Comparison of ENCODE assay signal across 8 cellular contexts in genomic region chr20:58891076-58891685, GRCh38. TPM values are rescaled to one million over a fixed set of nuclear protein-coding genes. Genes with fewer than 3 reads are reported as not detected.
A peak's percentile ranks its signal among the peaks of the same experiment; 100 is the strongest.
DNase-seq lines count a peak whose midpoint lies in the region; ATAC-seq and TF ChIP-seq lines count a peak whose summit lies in the region.

No MANE protein-coding gene starts in this region.

- peak; percentile 65 for DNase-seq in NCI-H2196 (lab: John Stamatoyannopoulos, UW; ENCODE audit: unreplicated experiment)
- no peak for DNase-seq in NCI-H2196 treated with DMSO at 0.1 percent for 48 hours (lab: John Stamatoyannopoulos, UW; ENCODE audit: unreplicated experiment)
- peak; percentile 92 for DNase-seq in RWPE2 (ENCODE audit: low spot score)
- DNase-seq in activated naive CD4-positive, alpha-beta T cell treated with Interleukin-2 at 50 U/mL for 16 hours: peak; percentile 73
- DNase-seq in glomerular visceral epithelial cell (ENCODE audit: extremely low spot score): peak; percentile 90
- DNase-seq in osteocyte (ENCODE audit: extremely low spot score, unreplicated experiment): peak; percentile 93
- DNase-seq in transverse colon: peak; percentile 86

- H3K36me3 ChIP-seq in RWPE2 (ENCODE audit: low read depth) (peaks cover 22% of the 10 kb centered on the region), transverse colon (no peaks in the 10 kb centered on the region)

- H3K9me3 ChIP-seq in RWPE2 (ENCODE audit: severe bottlenecking): no peaks in the 10 kb centered on the region
- H3K9me3 ChIP-seq in transverse colon: no peaks in the 10 kb centered on the region

- no peak overlapping the region for H3K4me3 Mint-ChIP-seq in osteocyte (ENCODE audit: unreplicated experiment)

- no peak for TF ChIP-seq CTCF in RWPE2 (IDR thresholded peaks at IDR 0.05; ENCODE audit: poor library complexity, severe bottlenecking)
- no peak for TF ChIP-seq CTCF in osteocyte (IDR thresholded peaks at IDR 0.05)
- no peak for TF ChIP-seq CTCF in transverse colon (IDR thresholded peaks at IDR 0.05)

- no peak for TF ChIP-seq EP300 in transverse colon (IDR thresholded peaks at IDR 0.05; ENCODE audit: low read depth)

- H3K4me1 Mint-ChIP-seq in osteocyte (ENCODE audit: unreplicated experiment): peaks cover 38% of the 10 kb centered on the region

- intact Hi-C loops in transverse colon (cut with DNase I; ENCODE audit: low total_unique reads): loop anchor here (5.0 to 10.0 kb wide), 3 partner anchors 94 to 239 kb away; partner anchors contain the start of genes ATP5F1E, NELFCD and STX16

- in situ Hi-C loops in transverse colon (cut with MboI; ENCODE audit: low pct_ligation_motif_present in 1 of 4, low pct_unique_long_range_greater_than_20kb in 1 of 4, low sequenced_read_pairs in 3 of 4): no loop called here

- peaks cover 4% of the 10 kb centered on the region for H3K36me3 Mint-ChIP-seq in osteocyte (ENCODE audit: unreplicated experiment)

- WGBS in transverse colon (ENCODE audit: low coverage in 1 of 2), 2 donors: 0% methylated on average over 6 of the region's 99 CpGs; no CpG with 5 or more reads in 1 of the 2 donors

- no peak for TF ChIP-seq POLR2A in transverse colon (IDR thresholded peaks at IDR 0.05)

- H3K27me3 Mint-ChIP-seq in osteocyte (ENCODE audit: unreplicated experiment): no peaks in the 10 kb centered on the region

- no peaks in the 10 kb centered on the region for H3K9me3 Mint-ChIP-seq in osteocyte (ENCODE audit: unreplicated experiment)

- peak overlapping the region; percentile 75 for H3K27ac Mint-ChIP-seq in osteocyte (ENCODE audit: unreplicated experiment)

- H3K27me3 ChIP-seq in RWPE2 (ENCODE audit: insufficient read depth, poor library complexity, severe bottlenecking) (no peaks in the 10 kb centered on the region), transverse colon (no peaks in the 10 kb centered on the region)

- peak; percentile 29 for ATAC-seq in HG03354 (IDR thresholded peaks at IDR 0.05; ENCODE audit: poor library complexity, severe bottlenecking, unreplicated experiment)
- ATAC-seq in RWPE2 (ENCODE audit: low read depth): peak; percentile 13

- peaks cover 29% of the 10 kb centered on the region for H3K4me1 ChIP-seq in RWPE2 (ENCODE audit: insufficient read depth, poor library complexity, severe bottlenecking)
- H3K4me1 ChIP-seq in transverse colon: peaks cover 21 to 44% (median 28%) of the 10 kb centered on the region in 4 donors

- H3K4me3 ChIP-seq in RWPE2 (ENCODE audit: severe bottlenecking): peak overlapping the region; percentile 77
- peak overlapping the region; percentile 55 to 100 (median 90) for H3K4me3 ChIP-seq in transverse colon

- H3K27ac ChIP-seq in RWPE2 (ENCODE audit: poor library complexity, severe bottlenecking) (peak overlapping the region; percentile 87), transverse colon (peak overlapping the region; percentile 99 to 100 (median 100))

RNA-seq across cellular contexts. Expression of gene GNAS, which starts 38.7 kb away (rescaled TPM):
- total RNA-seq in osteocyte (1,150 and 1,173 TPM in 2 replicates), transverse colon (100 to 1,000 TPM; 501 to 716 (median 535) TPM)

RNA-seq across cellular contexts. Expression of gene GNAS-AS1, which starts 40.5 kb away (rescaled TPM):
- 1.5 and 2.0 TPM in 2 replicates for total RNA-seq in osteocyte
- total RNA-seq in transverse colon: 1 to 10 TPM in 1 of 4 donors, under 1 TPM in 1, not detected in 2; 0.55 to 1.1 TPM
